ENCODE assay signal across 13 cellular contexts in genomic region chr18:505483-506122, GRCh38. TPM values are rescaled to one million over a fixed set of nuclear protein-coding genes. Genes with fewer than 3 reads are reported as not detected.
DNase-seq lines count a peak whose midpoint lies in the region; ATAC-seq and TF ChIP-seq lines count a peak whose summit lies in the region.
"Had no signal": no experiment of that assay in that cellular context is flagged by ENCODE, and none has a peak within 500 bp of the region (broad histone marks: within the 10 kb centered on the region; RNA-seq: fewer than 3 reads in every experiment).

No MANE protein-coding gene starts in this region.

- no peak overlapping the region for H3K27ac Mint-ChIP-seq in activated T-helper 17 cell treated with anti-CD3 and anti-CD28 coated beads, Interleukin-2, amount 50 U/mL, for 72 hours
- H3K27ac Mint-ChIP-seq: CD4-positive, alpha-beta T cell had no signal

- no peaks in the 10 kb centered on the region for H3K36me3 Mint-ChIP-seq in activated T-helper 17 cell treated with anti-CD3 and anti-CD28 coated beads, Interleukin-2, amount 50 U/mL, for 72 hours (ENCODE audit: low read depth)

- no peaks in the 10 kb centered on the region for H3K9me3 ChIP-seq in suprapubic skin
- H3K9me3 ChIP-seq: Peyer's patch had no signal

- no peak overlapping the region for H3K27ac ChIP-seq in suprapubic skin
- H3K27ac ChIP-seq: Peyer's patch had no signal

- TF ChIP-seq CTCF in suprapubic skin (IDR thresholded peaks at IDR 0.05): no peak

- no peaks in the 10 kb centered on the region for H3K4me1 Mint-ChIP-seq in activated T-helper 17 cell treated with anti-CD3 and anti-CD28 coated beads, Interleukin-2, amount 50 U/mL, for 72 hours

- H3K27me3 Mint-ChIP-seq in activated T-helper 17 cell treated with anti-CD3 and anti-CD28 coated beads, Interleukin-2, amount 50 U/mL, for 72 hours: peaks cover 15% of the 10 kb centered on the region

- no peak overlapping the region for H3K4me3 Mint-ChIP-seq in activated T-helper 17 cell treated with anti-CD3 and anti-CD28 coated beads, Interleukin-2, amount 50 U/mL, for 72 hours
- H3K4me3 Mint-ChIP-seq: CD4-positive, alpha-beta T cell had no signal

- TF ChIP-seq EP300 in suprapubic skin (IDR thresholded peaks at IDR 0.05): no peak

- TF ChIP-seq POLR2A in GM18505 (IDR thresholded peaks at IDR 0.05; ENCODE audit: borderline replicate concordance, extremely low read depth, insufficient read depth, insufficient read length) (no peak), suprapubic skin (IDR thresholded peaks at IDR 0.05) (no peak)

- peaks cover 10% of the 10 kb centered on the region for H3K27me3 ChIP-seq in suprapubic skin
- H3K27me3 ChIP-seq: Peyer's patch had no signal

- H3K36me3 ChIP-seq in suprapubic skin: no peaks in the 10 kb centered on the region
- H3K36me3 ChIP-seq: Peyer's patch had no signal

- no peak for DNase-seq in stimulated activated CD4-positive, alpha-beta T cell treated with anti-CD3 and anti-CD28 coated beads, Interleukin-15, amount 100 ng/mL, for 24 hours
- DNase-seq in suprapubic skin (ENCODE audit: low spot score in 2 of 2) (no peak), HUDEP-2 (lab: John Stamatoyannopoulos, UW; ENCODE audit: unreplicated experiment in 76 of 76) (no peak), HCEC 1CT (no peak)
- DNase-seq: amniotic stem cell; CD4-positive, alpha-beta T cell; kidney glomerular epithelial cell; Peyer's patch; posterior cingulate gyrus had no signal

- WGBS in suprapubic skin: 75% methylated on average over 6 of the region's 6 CpGs

- no peak overlapping the region for H3K4me3 ChIP-seq in suprapubic skin
- H3K4me3 ChIP-seq: Peyer's patch had no signal

- ATAC-seq in GM18505 (IDR thresholded peaks at IDR 0.05; ENCODE audit: unreplicated experiment): peak; percentile 89
- ATAC-seq in GM21360 (IDR thresholded peaks at IDR 0.05; ENCODE audit: unreplicated experiment): peak; percentile 89
- peak; percentile 86 for ATAC-seq in HG03045 (IDR thresholded peaks at IDR 0.05; ENCODE audit: unreplicated experiment)
- ATAC-seq in activated T-helper 17 cell treated with anti-CD3 and anti-CD28 coated beads, Interleukin-2, amount 50 U/mL, for 72 hours (replicated peaks): peak; percentile 23

- peaks cover 3% of the 10 kb centered on the region for H3K4me1 ChIP-seq in suprapubic skin

- H3K9me3 Mint-ChIP-seq in activated T-helper 17 cell treated with anti-CD3 and anti-CD28 coated beads, Interleukin-2, amount 50 U/mL, for 72 hours: no peaks in the 10 kb centered on the region
- H3K9me3 Mint-ChIP-seq: CD4-positive, alpha-beta T cell had no signal

RNA-seq across cellular contexts. Expression of gene COLEC12, which starts 5.1 kb away (rescaled TPM):
- not detected for total RNA-seq in activated T-helper 17 cell treated with anti-CD3 and anti-CD28 coated beads, Interleukin-2, amount 50 U/mL, for 72 hours
- total RNA-seq in suprapubic skin: 1 to 10 TPM; 2.1 to 6.2 (median 5.2) TPM
- total RNA-seq: CD4-positive, alpha-beta T cell had no signal

Comparison
In these comparisons a context has a peak if more than half of its experiments do, and no peak if none do; other contexts are left out.
1. ATAC-seq: peak in every context shown above with its lines; median percentile 89 in GM18505; 89 in GM21360; 86 in HG03045; 23 in activated T-helper 17 cell treated with anti-CD3 and anti-CD28 coated beads, Interleukin-2, amount 50 U/mL, for 72 hours.